Comparison of ENCODE assay signal across 19 cellular contexts in genomic region chr22:36936362-36937116, GRCh38. TPM values are rescaled to one million over a fixed set of nuclear protein-coding genes. Genes with fewer than 3 reads are reported as not detected.
A peak's percentile ranks its signal among the peaks of the same experiment; 100 is the strongest.
DNase-seq lines count a peak whose midpoint lies in the region; ATAC-seq and TF ChIP-seq lines count a peak whose summit lies in the region.
"Had no signal": no experiment of that assay in that cellular context is flagged by ENCODE, and none has a peak within 500 bp of the region (broad histone marks: within the 10 kb centered on the region; RNA-seq: fewer than 3 reads in every experiment).

No MANE protein-coding gene starts in this region.

- H3K4me3 ChIP-seq in left lung, result no peak overlapping the region
- H3K4me3 ChIP-seq: esophagus muscularis mucosa, SJSA1 had no signal

- intact Hi-C loops in cardiac septum (cut with DNase I) (no loop called here), Right ventricle myocardium inferior (cut with DNase I) (no loop called here), left lung (cut with DNase I) (no loop called here)

- TF ChIP-seq CTCF in left lung (IDR thresholded peaks at IDR 0.05), result no peak

- H3K9me3 ChIP-seq in left lung, result no peaks in the 10 kb centered on the region
- H3K9me3 ChIP-seq: esophagus muscularis mucosa, SJSA1 had no signal

- ATAC-seq in Right ventricle myocardium inferior (no peak), left lung (peak; percentile 34)
- ATAC-seq: activated T-cell treated with anti-CD3 and anti-CD28 coated beads, Interleukin-2, amount 50 U/mL, for 4 hours had no signal

- no peaks in the 10 kb centered on the region for H3K27me3 ChIP-seq in left lung

- DNase-seq in cardiac septum (ENCODE audit: low spot score) (peak; percentile 89), Right ventricle myocardium inferior (ENCODE audit: missing footprints) (no peak), SKM-1 (lab: John Stamatoyannopoulos, UW; ENCODE audit: unreplicated experiment) (peak; percentile 66), left lung (no peak), ureter (ENCODE audit: low spot score) (peak; percentile 40), germinal center (ENCODE audit: low spot score) (no peak), putamen (ENCODE audit: low spot score) (no peak)
- no peak for DNase-seq in activated T-cell treated with anti-CD3 and anti-CD28 coated beads, Interleukin-2, amount 50 U/mL, for 48 hours
- DNase-seq: activated CD4-positive, alpha-beta T cell treated with anti-CD3 and anti-CD28 coated beads, Interleukin-2, amount 50 U/mL, for 1 hour; activated T-cell treated with anti-CD3 and anti-CD28 coated beads, Interleukin-2, amount 50 U/mL, for 4 hours; glutamatergic neuron; NCI-H187; NCI-H446 treated with DMSO at 0.1 percent for 48 hours; nephron progenitor cell; T1000 had no signal

- H3K27ac ChIP-seq in left lung, result peak overlapping the region in 1 of 2 donors; percentile 78
- H3K27ac ChIP-seq: esophagus muscularis mucosa, SJSA1 had no signal

- H3K36me3 ChIP-seq in left lung, result peaks cover 0 to 63% of the 10 kb centered on the region in 2 donors
- H3K36me3 ChIP-seq: SJSA1 had no signal

- H3K4me1 ChIP-seq in left lung, result peaks cover 0 to 24% of the 10 kb centered on the region in 2 donors
- H3K4me1 ChIP-seq: esophagus muscularis mucosa, SJSA1 had no signal

RNA-seq across cellular contexts. Expression of gene CSF2RB, which starts 23.1 kb away (rescaled TPM):
- total RNA-seq in cardiac septum, result 4.9 TPM
- total RNA-seq in Right ventricle myocardium inferior, result 3.1 TPM
- total RNA-seq in left lung, result 10 to 100 TPM; 11.5 to 47.5 TPM
- total RNA-seq in ureter, result 8.6 TPM
- total RNA-seq: bronchial epithelial cell, Daoy had no signal

Comparison
In these comparisons a context has a peak if more than half of its experiments do, and no peak if none do; other contexts are left out.
1. DNase-seq: peak in cardiac septum (single experiment), SKM-1 (single experiment) and ureter (single experiment); none in Right ventricle myocardium inferior (single experiment), left lung (0 of 2), activated T-cell treated with anti-CD3 and anti-CD28 coated beads, Interleukin-2, amount 50 U/mL, for 48 hours (0 of 2), germinal center (single experiment) and putamen (single experiment).